In genomic region chr12:15575797-15576560, GRCh38 we compare ENCODE assay signal across 18 cellular contexts.
DNase-seq lines count a peak whose midpoint lies in the region; ATAC-seq and TF ChIP-seq lines count a peak whose summit lies in the region.
"Had no signal": no experiment of that assay in that cellular context is flagged by ENCODE, and none has a peak within 500 bp of the region (broad histone marks: within the 10 kb centered on the region; RNA-seq: fewer than 3 reads in every experiment).

No MANE protein-coding gene starts in this region.

- H3K27ac ChIP-seq in OCI-LY1 (ENCODE audit: low read depth, low read length, poor library complexity, severe bottlenecking) (peak overlapping the region; percentile 44), left lung (no peak overlapping the region)
- H3K27ac ChIP-seq: gastrocnemius medialis, Peyer's patch had no signal

- no peaks in the 10 kb centered on the region for H3K79me2 ChIP-seq in OCI-LY1 (ENCODE audit: insufficient read depth, low read length)

- H3K9ac ChIP-seq in OCI-LY1 (ENCODE audit: low read length) = no peak overlapping the region

- H3K27me3 Mint-ChIP-seq in activated T-cell treated with anti-CD3 and anti-CD28 coated beads, Interleukin-2, amount 50 U/mL, for 72 hours (ENCODE audit: low read depth) = no peaks in the 10 kb centered on the region
- no peaks in the 10 kb centered on the region for H3K27me3 Mint-ChIP-seq in brain

- no peak for DNase-seq in activated T-cell treated with anti-CD3 and anti-CD28 coated beads, Interleukin-2, amount 50 U/mL, for 72 hours
- DNase-seq in activated T-cell treated with anti-CD3 and anti-CD28 coated beads for 4 hours = no peak
- DNase-seq in stimulated activated naive CD8-positive, alpha-beta T cell treated with anti-CD3 and anti-CD28 coated beads, Interleukin-15, Interleukin-2, amounts not matched to agents 100 U/mL and 50 U/mL, for 24 hours = no peak
- DNase-seq in left lung = no peak
- no peak for DNase-seq in T1000 (lab: John Stamatoyannopoulos, UW)
- DNase-seq in superior temporal gyrus (ENCODE audit: extremely low spot score) = no peak
- DNase-seq: activated CD8-positive, alpha-beta memory T cell treated with anti-CD3 and anti-CD28 coated beads, Interleukin-2, amount 10 ng/mL, durations not matched to agents 7 days and 5 days; gastrocnemius medialis; GOT3; Kasumi-1; NCI-H1092 treated with DMSO at 0.1 percent for 48 hours; NCI-H2171 treated with DMSO at 0.1 percent for 48 hours; NCI-H82; Peyer's patch; stimulated activated CD4-positive, alpha-beta T cell treated with anti-CD3 and anti-CD28 coated beads, Interleukin-15, amount 100 ng/mL, for 24 hours; stimulated activated naive CD4-positive, alpha-beta T cell had no signal

- peaks cover 57% of the 10 kb centered on the region for H3K4me1 Mint-ChIP-seq in activated T-cell treated with anti-CD3 and anti-CD28 coated beads, Interleukin-2, amount 50 U/mL, for 72 hours (ENCODE audit: low read depth)
- H3K4me1 Mint-ChIP-seq in brain = peaks cover 4% of the 10 kb centered on the region

- H3K4me2 ChIP-seq in OCI-LY1 (ENCODE audit: low read length) = no peak overlapping the region

- peak overlapping the region; percentile 30 for H3K27ac Mint-ChIP-seq in activated T-cell treated with anti-CD3 and anti-CD28 coated beads, Interleukin-2, amount 50 U/mL, for 72 hours
- H3K27ac Mint-ChIP-seq in brain = peak overlapping the region in 3 of 5 experiments; percentile 2 to 65 (median 37)
- H3K27ac Mint-ChIP-seq: activated CD8-positive, alpha-beta memory T cell treated with anti-CD3 and anti-CD28 coated beads, Interleukin-2, amount 10 ng/mL, durations not matched to agents 7 days and 5 days had no signal

- peaks cover 0 to 4% of the 10 kb centered on the region in 2 donors for H3K9me3 Mint-ChIP-seq in activated T-cell treated with anti-CD3 and anti-CD28 coated beads, Interleukin-2, amount 50 U/mL, for 72 hours
- peaks cover 0 to 3% (median 0%) of the 10 kb centered on the region in 5 experiments for H3K9me3 Mint-ChIP-seq in brain

- H3K36me3 ChIP-seq in OCI-LY1 (ENCODE audit: insufficient read depth, low read length) (no peaks in the 10 kb centered on the region), left lung (no peaks in the 10 kb centered on the region)
- H3K36me3 ChIP-seq: gastrocnemius medialis, Peyer's patch had no signal

- ATAC-seq in activated T-cell treated with anti-CD3 and anti-CD28 coated beads, Interleukin-2, amount 50 U/mL, for 72 hours (replicated peaks in 1 of 2) = no peak
- ATAC-seq in stimulated activated naive CD8-positive, alpha-beta T cell treated with anti-CD3 and anti-CD28 coated beads, Interleukin-15, Interleukin-2, amounts not matched to agents 100 U/mL and 50 U/mL, for 24 hours = peak; percentile 67
- no peak for ATAC-seq in left lung
- ATAC-seq: activated CD8-positive, alpha-beta memory T cell treated with anti-CD3 and anti-CD28 coated beads, Interleukin-2, amount 10 ng/mL, durations not matched to agents 7 days and 5 days; gastrocnemius medialis had no signal

- no peaks in the 10 kb centered on the region for H3K9me2 ChIP-seq in OCI-LY1 (ENCODE audit: low read depth, low read length)

- intact Hi-C loops in left lung (cut with DNase I) = no loop called here

- H3K4me3 ChIP-seq in OCI-LY1 (ENCODE audit: low read depth, low read length, poor library complexity, severe bottlenecking) (no peak overlapping the region), left lung (no peak overlapping the region)
- H3K4me3 ChIP-seq: gastrocnemius medialis, Peyer's patch had no signal

- no peaks in the 10 kb centered on the region for H3F3A ChIP-seq in OCI-LY1 (ENCODE audit: insufficient read depth, low read length)

- peak overlapping the region in 1 of 2 donors; percentile 13 for H3K4me3 Mint-ChIP-seq in activated T-cell treated with anti-CD3 and anti-CD28 coated beads, Interleukin-2, amount 50 U/mL, for 72 hours
- H3K4me3 Mint-ChIP-seq in brain = no peak overlapping the region
- H3K4me3 Mint-ChIP-seq: activated CD8-positive, alpha-beta memory T cell treated with anti-CD3 and anti-CD28 coated beads, Interleukin-2, amount 10 ng/mL, durations not matched to agents 7 days and 5 days had no signal

- TF ChIP-seq CTCF in OCI-LY1 (IDR thresholded peaks at IDR 0.05; ENCODE audit: low read length) (no peak), brain (conservative IDR thresholded peaks at IDR 0.05) (no peak), left lung (IDR thresholded peaks at IDR 0.05) (no peak)

- H2AFZ ChIP-seq in OCI-LY1 (ENCODE audit: low read length) = no peak overlapping the region

- H3K4me1 ChIP-seq in OCI-LY1 (ENCODE audit: insufficient read depth, low read length, severe bottlenecking) = peaks cover 23% of the 10 kb centered on the region
- H3K4me1 ChIP-seq in left lung = peaks cover 0 to 4% of the 10 kb centered on the region in 2 donors
- H3K4me1 ChIP-seq: gastrocnemius medialis had no signal

- H3K9me3 ChIP-seq in OCI-LY1 (ENCODE audit: low read length) = peaks cover 5% of the 10 kb centered on the region; the same call in 1 of the 2 replicates
- no peaks in the 10 kb centered on the region for H3K9me3 ChIP-seq in left lung
- H3K9me3 ChIP-seq: gastrocnemius medialis, Peyer's patch had no signal

- H4K20me1 ChIP-seq in OCI-LY1 (ENCODE audit: insufficient read depth, low read length) = no peaks in the 10 kb centered on the region

- H3K27me3 ChIP-seq in OCI-LY1 (ENCODE audit: insufficient read depth, low read length) = no peaks in the 10 kb centered on the region
- H3K27me3 ChIP-seq in left lung = no peaks in the 10 kb centered on the region
- H3K27me3 ChIP-seq: gastrocnemius medialis, Peyer's patch had no signal

- H3K36me3 Mint-ChIP-seq in activated T-cell treated with anti-CD3 and anti-CD28 coated beads, Interleukin-2, amount 50 U/mL, for 72 hours (ENCODE audit: insufficient read depth in 2 of 2) = peaks cover 2 to 5% of the 10 kb centered on the region in 2 donors
- H3K36me3 Mint-ChIP-seq in brain = peaks cover 21% of the 10 kb centered on the region
